8 cellular contexts compared by ENCODE assay signal in the genomic region with DNA sequence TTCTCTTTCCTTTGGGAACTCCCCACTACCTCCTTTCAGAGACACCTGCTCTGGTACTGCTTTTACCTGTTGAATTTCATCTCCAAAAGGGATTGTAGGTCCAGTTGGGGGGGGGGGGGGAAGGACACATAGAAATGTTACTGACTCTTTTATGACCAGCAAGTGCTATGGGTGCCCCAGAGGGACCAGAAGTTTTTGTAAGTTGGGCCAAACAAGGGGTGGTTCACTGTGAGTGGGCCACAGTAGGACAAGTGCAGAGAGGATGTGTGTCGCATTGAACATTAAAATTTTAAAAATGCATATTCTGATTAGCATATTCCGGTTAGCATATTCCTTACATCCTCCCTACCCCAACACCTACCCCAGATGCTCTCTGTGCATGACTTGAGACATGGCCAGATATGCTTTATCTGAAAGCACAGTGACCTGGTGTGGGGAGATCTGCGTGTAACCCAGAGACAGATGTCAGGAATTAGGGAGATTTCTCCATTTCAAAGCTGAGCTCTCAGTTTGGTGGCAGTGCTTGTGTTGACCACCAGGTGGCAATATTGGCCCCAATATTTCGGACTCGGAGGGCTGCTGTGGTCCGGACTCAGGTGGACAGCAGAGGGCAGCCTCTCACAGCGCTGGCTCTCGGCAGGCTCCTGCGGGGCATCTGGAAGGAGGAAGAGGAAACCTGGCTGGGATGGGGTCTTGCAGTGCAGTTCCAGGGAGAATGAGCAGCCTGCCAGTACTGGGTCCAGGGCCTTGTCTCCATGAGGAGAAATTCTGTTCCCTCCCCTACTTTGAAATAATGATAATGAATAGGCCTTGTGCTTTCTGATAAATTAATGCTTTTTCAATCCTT. TPM values are rescaled to one million over a fixed set of nuclear protein-coding genes. Genes with fewer than 3 reads are reported as not detected.
DNase-seq lines count a peak whose midpoint lies in the region; ATAC-seq and TF ChIP-seq lines count a peak whose summit lies in the region.

No MANE protein-coding gene starts in this region.

- H3K9me3 ChIP-seq in OCI-LY3 (ENCODE audit: insufficient read depth, low read length) = no peaks in the 10 kb centered on the region

- H3K36me3 ChIP-seq in OCI-LY3 (replicated peaks; ENCODE audit: low read depth, low read length) = no peaks in the 10 kb centered on the region

- H3K4me1 ChIP-seq in OCI-LY3 (ENCODE audit: low read length) = peaks cover 23% of the 10 kb centered on the region

- peaks cover 11% of the 10 kb centered on the region for H3K36me3 Mint-ChIP-seq in endothelial cell (ENCODE audit: low read depth, unreplicated experiment)

- peak; percentile 84 for DNase-seq in COLO668 (lab: John Stamatoyannopoulos, UW; ENCODE audit: unreplicated experiment)
- DNase-seq in KG1 (lab: John Stamatoyannopoulos, UW) = peak; percentile 91
- DNase-seq in activated CD8-positive, alpha-beta memory T cell treated with anti-CD3 and anti-CD28 coated beads, Interleukin-2, amount 50 U/mL, for 48 hours = peak; percentile 88
- peak; percentile 93 for DNase-seq in endothelial cell (ENCODE audit: low spot score)
- DNase-seq in midbrain (lab: John Stamatoyannopoulos, UW) = peak; percentile 92
- DNase-seq in stimulated activated CD8-positive, alpha-beta memory T cell treated with anti-CD3 and anti-CD28 coated beads, Interleukin-4, amount 100 ng/mL, for 1 hour (ENCODE audit: low read depth in 2 of 2, low spot score in 1 of 2) = peak; percentile 47 to 55

- H4K20me1 ChIP-seq in OCI-LY3 (ENCODE audit: insufficient read depth, low read length) = no peaks in the 10 kb centered on the region

- no peaks in the 10 kb centered on the region for H3K79me2 ChIP-seq in OCI-LY3 (ENCODE audit: low read length)

- peak; percentile 71 for ATAC-seq in GM21447 (IDR thresholded peaks at IDR 0.05; ENCODE audit: unreplicated experiment)

- H3K27ac ChIP-seq in OCI-LY3 (ENCODE audit: low read length) = 0 out of 2 replicates have a peak overlapping the region, but pooled peaks have one; percentile 15

- H3K4me2 ChIP-seq in OCI-LY3 (ENCODE audit: low read length) = peak overlapping the region; percentile 87

- peaks cover 10% of the 10 kb centered on the region for H3K27me3 Mint-ChIP-seq in endothelial cell (ENCODE audit: unreplicated experiment)

- H3K9ac ChIP-seq in OCI-LY3 (ENCODE audit: low read length) = peak overlapping the region; percentile 50

- H3K9me3 Mint-ChIP-seq in endothelial cell (ENCODE audit: unreplicated experiment) = no peaks in the 10 kb centered on the region

- H3K4me3 Mint-ChIP-seq in endothelial cell (ENCODE audit: unreplicated experiment) = peak overlapping the region; percentile 66

- H3K27ac Mint-ChIP-seq in endothelial cell (ENCODE audit: unreplicated experiment) = peak overlapping the region; percentile 79

- H2AFZ ChIP-seq in OCI-LY3 (ENCODE audit: low read depth, low read length) = peak overlapping the region; percentile 99

- peak overlapping the region; percentile 65 for H3K4me3 ChIP-seq in OCI-LY3 (ENCODE audit: low read length)

- TF ChIP-seq CTCF in OCI-LY3 (IDR thresholded peaks at IDR 0.05; ENCODE audit: low read depth, low read length) (peak; percentile 100), endothelial cell (IDR thresholded peaks at IDR 0.05; ENCODE audit: unreplicated experiment) (peak; percentile 100)

- peaks cover 12% of the 10 kb centered on the region for H3K27me3 ChIP-seq in OCI-LY3 (ENCODE audit: low read depth, low read length)

- peaks cover 50% of the 10 kb centered on the region for H3K4me1 Mint-ChIP-seq in endothelial cell (ENCODE audit: unreplicated experiment)

RNA-seq across cellular contexts. Expression of a gene that starts 1.6 kb away (rescaled TPM):
- not detected for total RNA-seq in endothelial cell (ENCODE audit: unreplicated experiment)

RNA-seq across cellular contexts. Expression of a gene that starts 15.8 kb away (rescaled TPM):
- not detected for total RNA-seq in endothelial cell (ENCODE audit: unreplicated experiment)

RNA-seq across cellular contexts. Expression of a gene that starts 25.3 kb away (rescaled TPM):
- total RNA-seq in endothelial cell (ENCODE audit: unreplicated experiment) = 55.2 TPM

RNA-seq across cellular contexts. Expression of a gene that starts 25.7 kb away (rescaled TPM):
- total RNA-seq in endothelial cell (ENCODE audit: unreplicated experiment) = 226 TPM

Comparison
In these comparisons a context has a peak if more than half of its experiments do, and no peak if none do; other contexts are left out.
1. Peak in every context shown above with its lines: DNase-seq, ATAC-seq, H3K4me3 ChIP-seq and H3K27ac ChIP-seq.